In the genomic region with DNA sequence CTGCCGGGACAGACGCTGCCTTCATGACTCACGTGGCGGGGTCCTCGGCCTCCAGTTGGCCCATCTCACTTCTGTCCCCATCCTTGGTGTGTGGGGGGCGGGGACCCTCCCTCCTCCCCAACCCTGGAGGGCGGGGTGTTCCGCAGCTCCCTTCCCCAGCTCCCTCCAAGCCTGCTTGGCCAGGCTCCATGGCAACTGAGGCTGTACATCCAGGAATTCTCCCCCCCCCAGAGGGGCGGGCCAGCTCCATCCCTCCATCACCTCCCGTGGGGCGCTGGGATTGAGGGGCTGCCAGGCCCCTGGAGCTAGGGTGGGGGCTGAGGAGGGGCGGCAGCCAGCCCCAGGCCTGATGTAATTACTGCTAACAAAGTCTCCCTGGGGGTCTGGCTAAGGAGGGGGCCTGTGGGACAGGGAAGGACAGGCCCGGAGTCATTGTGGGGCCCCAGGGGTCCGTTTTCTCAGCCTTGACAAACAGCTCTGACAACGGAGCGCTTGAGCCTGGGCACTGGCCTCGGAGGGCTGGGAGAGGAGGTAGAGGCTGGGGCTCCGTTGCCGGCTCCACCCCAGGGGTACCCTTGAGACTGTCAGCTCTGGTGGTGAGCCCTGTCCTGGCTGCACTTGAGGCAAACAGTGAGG, we compare ENCODE assay signal across 10 cellular contexts. TPM values are rescaled to one million over a fixed set of nuclear protein-coding genes. Genes with fewer than 3 reads are reported as not detected.
A peak's percentile ranks its signal among the peaks of the same experiment; 100 is the strongest.
DNase-seq lines count a peak whose midpoint lies in the region; ATAC-seq, FAIRE-seq and TF ChIP-seq lines count a peak whose summit lies in the region.
"Had no signal": no experiment of that assay in that cellular context is flagged by ENCODE, and none has a peak within 500 bp of the region (broad histone marks: within the 10 kb centered on the region; RNA-seq: fewer than 3 reads in every experiment).

No MANE protein-coding gene starts in this region.

- no peaks in the 10 kb centered on the region for H3K9me3 ChIP-seq in A549

- TF ChIP-seq POLR2A in A549 (IDR thresholded peaks at IDR 0.05; ENCODE audit: low read length), result no peak

- peaks cover 63% of the 10 kb centered on the region for H3K4me1 ChIP-seq in A549

- no peak for FAIRE-seq in A549 (lab: Jason Lieb, UNC)
- FAIRE-seq in RCC 7860 (lab: Jason Lieb, UNC), result no peak
- FAIRE-seq: GM18507 had no signal

- ATAC-seq in A549 (peak; percentile 4 to 12; a peak in 2 of 6 replicates), HG02852 (IDR thresholded peaks at IDR 0.05; ENCODE audit: unreplicated experiment) (no peak), GM19023 (IDR thresholded peaks at IDR 0.05; ENCODE audit: unreplicated experiment) (no peak)

- H3K4me2 ChIP-seq in A549, result no peak overlapping the region

- no peak overlapping the region for H3K27ac ChIP-seq in A549
- peak overlapping the region; percentile 18 for H3K27ac ChIP-seq in layer of hippocampus (ENCODE audit: low read depth, low read length)

- WGBS in A549 (ENCODE audit: missing lambda C conversion rate), result 74% methylated on average over 18 of the region's 19 CpGs

- DNase-seq in A549 (ENCODE audit: low read depth in 1 of 2, low spot score in 1 of 2) (no peak), RCC 7860 (ENCODE audit: low spot score) (peak; percentile 8), NCI-H187 treated with DMSO at 0.1 percent for 48 hours (lab: John Stamatoyannopoulos, UW) (no peak)
- DNase-seq: effector memory CD8-positive, alpha-beta T cell; kidney glomerular epithelial cell; NCI-H524 had no signal

- CTCF ChIA-PET in A549 (lab: Yijun Ruan, JAX), result interaction anchor here (0.7 to 4.7 kb wide), 6 partner anchors 9 to 50 kb away, joined by 3 to 25 read pairs (median 3); no protein-coding TSS in a partner anchor

- no peak for TF ChIP-seq EP300 in A549 (IDR thresholded peaks at IDR 0.05)

- no peak for TF ChIP-seq CTCF in A549 (IDR thresholded peaks at IDR 0.05)

- H3K27me3 ChIP-seq in layer of hippocampus (ENCODE audit: control insufficient read depth, insufficient read depth, low read length), result no peaks in the 10 kb centered on the region

- H3K4me3 ChIP-seq in A549, result no peak overlapping the region

- POLR2A ChIA-PET in A549 (lab: Yijun Ruan, JAX), result interaction anchor here (2.0 kb wide), 1 partner anchor 8 kb away, joined by 17 read pairs; no protein-coding TSS in a partner anchor

- TF ChIP-seq RAD21 in A549 (conservative IDR thresholded peaks at IDR 0.05 in 1 of 2, IDR thresholded peaks at IDR 0.05 in 1 of 2), result no peak

TF ChIP-seq in A549, 52 proteins besides CTCF, POLR2A, EP300 and RAD21:
- TF ChIP-seq FOSL2 (IDR thresholded peaks at IDR 0.05), result no peak
- TF ChIP-seq FOSL2 (CRISPR knock-in tag; IDR thresholded peaks at IDR 0.05), result no peak
- no peak for TF ChIP-seq MAFK (IDR thresholded peaks at IDR 0.05; ENCODE audit: partially characterized antibody)
- TF ChIP-seq ZNF302 (CRISPR knock-in tag; IDR thresholded peaks at IDR 0.05), result no peak
- TF ChIP-seq, protein P1, sequence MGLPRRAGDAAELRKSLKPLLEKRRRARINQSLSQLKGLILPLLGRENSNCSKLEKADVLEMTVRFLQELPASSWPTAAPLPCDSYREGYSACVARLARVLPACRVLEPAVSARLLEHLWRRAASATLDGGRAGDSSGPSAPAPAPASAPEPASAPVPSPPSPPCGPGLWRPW (IDR thresholded peaks at IDR 0.05), result no peak
- TF ChIP-seq HMGXB4 (CRISPR knock-in tag; IDR thresholded peaks at IDR 0.05; ENCODE audit: borderline replicate concordance), result no peak
- TF ChIP-seq MAX (IDR thresholded peaks at IDR 0.05), result no peak
- TF ChIP-seq BHLHE40 (IDR thresholded peaks at IDR 0.05; ENCODE audit: low read depth, low read length), result no peak
- no peak for TF ChIP-seq ATOH8 (CRISPR knock-in tag; IDR thresholded peaks at IDR 0.05; ENCODE audit: low read depth)
- TF ChIP-seq CEBPB (IDR thresholded peaks at IDR 0.05), result no peak
- no peak for TF ChIP-seq RNF2 (IDR thresholded peaks at IDR 0.05; ENCODE audit: borderline replicate concordance, low read depth)
- TF ChIP-seq NFE2L2 (conservative IDR thresholded peaks at IDR 0.05; ENCODE audit: low read length), result no peak
- no peak for TF ChIP-seq FOXS1 (CRISPR knock-in tag; IDR thresholded peaks at IDR 0.05)
- no peak for TF ChIP-seq HDAC2 (IDR thresholded peaks at IDR 0.05)
- no peak for TF ChIP-seq EHMT2 (IDR thresholded peaks at IDR 0.05; ENCODE audit: low read depth)
- no peak for TF ChIP-seq TP53 (CRISPR knock-in tag; IDR thresholded peaks at IDR 0.05)
- TF ChIP-seq EHF (CRISPR knock-in tag; IDR thresholded peaks at IDR 0.05), result no peak
- TF ChIP-seq ELK1 (IDR thresholded peaks at IDR 0.05; ENCODE audit: low read depth, low read length), result no peak
- no peak for TF ChIP-seq SREBF2 (IDR thresholded peaks at IDR 0.05)
- no peak for TF ChIP-seq FOSB (CRISPR knock-in tag; IDR thresholded peaks at IDR 0.05)
- TF ChIP-seq CBX2 (IDR thresholded peaks at IDR 0.05; ENCODE audit: borderline replicate concordance, low read depth), result no peak

RNA-seq across cellular contexts. Expression of gene DIPK1B, which starts 8.0 kb away (rescaled TPM):
- polyA plus RNA-seq in A549 (2011; rRNA removed) (6.7 and 8.8 TPM in 2 replicates), A549 (2017; fragmentation: RNase III; extraction: RNeasy Plus Mini Kit Qiagen cat#74134 plus additional on column Dnase treatment) (6.0 to 8.2 TPM (median 6.7 TPM) in 3 replicates)
- 15.7 and 24.3 TPM in 2 replicates for polyA plus RNA-seq in A549 (2012; cell fraction: cytosol; rRNA removed)
- 36.4 and 49.4 TPM in 2 replicates for polyA plus RNA-seq in A549 (2012; cell fraction: nucleus; rRNA removed)
- 4.8 and 7.3 TPM in 2 replicates for polyA minus RNA-seq in A549 (2011; rRNA and poly(A)+ RNA removed)

RNA-seq across cellular contexts. Expression of gene LCN10, which starts 22.4 kb away (rescaled TPM):
- polyA plus RNA-seq in A549 (2011; rRNA removed) (not detected in 2 replicates), A549 (2017; fragmentation: RNase III; extraction: RNeasy Plus Mini Kit Qiagen cat#74134 plus additional on column Dnase treatment) (not detected in 3 replicates)
- not detected in 2 replicates for polyA plus RNA-seq in A549 (2012; cell fraction: cytosol; rRNA removed)
- not detected in 2 replicates for polyA plus RNA-seq in A549 (2012; cell fraction: nucleus; rRNA removed)
- not detected in 2 replicates for polyA minus RNA-seq in A549 (2011; rRNA and poly(A)+ RNA removed)

RNA-seq across cellular contexts. Expression of gene LCN6, which starts 28.0 kb away (rescaled TPM):
- not detected in 2 replicates for polyA plus RNA-seq in A549 (2011; rRNA removed)
- not detected in 2 replicates for polyA plus RNA-seq in A549 (2012; cell fraction: cytosol; rRNA removed)
- not detected in 2 replicates for polyA plus RNA-seq in A549 (2012; cell fraction: nucleus; rRNA removed)
- not detected in 3 replicates for polyA plus RNA-seq in A549 (2017; fragmentation: RNase III; extraction: RNeasy Plus Mini Kit Qiagen cat#74134 plus additional on column Dnase treatment)
- polyA minus RNA-seq in A549 (2011; rRNA and poly(A)+ RNA removed), result not detected in 2 replicates

RNA-seq across cellular contexts. Expression of gene AGPAT2, which starts 33.1 kb away (rescaled TPM):
- polyA plus RNA-seq in A549 (2011; rRNA removed) (32.3 and 38.6 TPM in 2 replicates), A549 (2017; fragmentation: RNase III; extraction: RNeasy Plus Mini Kit Qiagen cat#74134 plus additional on column Dnase treatment) (44.3 to 49.5 TPM (median 46.3 TPM) in 3 replicates)
- polyA plus RNA-seq in A549 (2012; cell fraction: cytosol; rRNA removed), result 56.2 and 86.6 TPM in 2 replicates
- polyA plus RNA-seq in A549 (2012; cell fraction: nucleus; rRNA removed), result 85.4 and 94.9 TPM in 2 replicates
- polyA minus RNA-seq in A549 (2011; rRNA and poly(A)+ RNA removed), result 39.4 and 43.6 TPM in 2 replicates

RNA-seq across cellular contexts. Expression of gene LCN8, which starts 37.7 kb away (rescaled TPM):
- polyA plus RNA-seq in A549 (2011; rRNA removed) (not detected in 2 replicates), A549 (2017; fragmentation: RNase III; extraction: RNeasy Plus Mini Kit Qiagen cat#74134 plus additional on column Dnase treatment) (not detected in 3 replicates)
- polyA plus RNA-seq in A549 (2012; cell fraction: cytosol; rRNA removed), result not detected in 2 replicates
- polyA plus RNA-seq in A549 (2012; cell fraction: nucleus; rRNA removed), result 0.05 TPM in 1 of 2 replicates, not detected in the other
- polyA minus RNA-seq in A549 (2011; rRNA and poly(A)+ RNA removed), result not detected in 2 replicates

Comparison
In these comparisons a context has a peak if more than half of its experiments do, and no peak if none do; other contexts are left out.
1. ATAC-seq: peak in A549 (2 of 2); none in HG02852 (single experiment) and GM19023 (single experiment).